8 cellular contexts compared by ENCODE assay signal in the genomic region with DNA sequence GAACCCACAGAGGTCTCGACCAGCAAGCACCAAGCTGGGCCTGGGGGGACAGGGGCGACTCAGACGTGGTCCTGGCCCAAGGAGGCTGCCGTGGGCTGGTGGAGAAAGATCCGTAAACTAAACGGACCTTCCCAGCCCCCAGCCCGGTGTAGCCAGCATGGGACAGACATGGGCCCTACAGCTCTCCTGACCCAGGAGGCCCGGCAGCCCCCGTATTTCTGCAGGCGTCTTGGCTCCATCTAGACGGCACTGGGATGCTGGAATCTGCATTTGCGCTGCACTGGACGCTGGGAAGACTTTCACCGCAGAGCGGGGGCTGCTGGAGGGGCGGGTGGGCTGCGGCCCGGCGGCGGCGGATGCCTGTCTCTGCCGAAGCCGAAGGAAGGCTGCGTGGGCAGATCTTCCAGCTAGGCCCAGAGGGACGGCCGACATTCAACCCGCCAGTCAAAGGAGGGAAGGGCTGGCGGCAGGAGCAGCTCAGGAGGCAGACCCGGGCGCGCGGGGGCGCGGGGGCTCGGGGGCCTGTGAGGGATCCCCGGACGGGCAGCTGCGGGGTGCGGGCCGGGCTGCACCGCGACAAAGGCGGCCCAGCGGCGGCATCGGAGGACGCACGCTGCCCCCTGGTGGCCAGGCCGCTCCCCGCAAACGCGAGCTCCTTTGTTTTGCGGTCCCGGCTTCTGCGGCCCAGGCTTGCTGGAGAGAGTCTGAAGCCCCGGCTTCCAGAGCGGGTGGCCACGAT.
DNase-seq lines count a peak whose midpoint lies in the region; ATAC-seq and TF ChIP-seq lines count a peak whose summit lies in the region.

No MANE protein-coding gene starts in this region.

- peak overlapping the region; percentile 56 for H3K4me3 Mint-ChIP-seq in progenitor cell of endocrine pancreas (ENCODE audit: low read depth)

- H3K4me3 ChIP-seq in AG04449 (ENCODE audit: low read depth, low read length) (peak overlapping the region; percentile 49), HUES64 (ENCODE audit: low read length) (peak overlapping the region; percentile 58), left ventricle myocardium inferior (peak overlapping the region; percentile 66), vagina (peak overlapping the region; percentile 27 to 40)

- peak; percentile 57 for ATAC-seq in GM18907 (IDR thresholded peaks at IDR 0.05; ENCODE audit: unreplicated experiment)
- peak; percentile 95 for ATAC-seq in SK-N-SH treated with all-trans-retinoic acid at 6 μM for 48 hours
- peak; percentile 52 to 86 for ATAC-seq in activated naive CD4-positive, alpha-beta T cell treated with anti-CD3 and anti-CD28 coated beads, Interleukin-2, amount 50 U/mL, for 72 hours

- peaks cover 59% of the 10 kb centered on the region for H3K27me3 Mint-ChIP-seq in progenitor cell of endocrine pancreas

- H3K9me3 Mint-ChIP-seq in activated naive CD4-positive, alpha-beta T cell treated with anti-CD3 and anti-CD28 coated beads, Interleukin-2, amount 50 U/mL, for 72 hours: no peaks in the 10 kb centered on the region
- H3K9me3 Mint-ChIP-seq in progenitor cell of endocrine pancreas (ENCODE audit: low read depth): no peaks in the 10 kb centered on the region

- H3K36me3 Mint-ChIP-seq in activated naive CD4-positive, alpha-beta T cell treated with anti-CD3 and anti-CD28 coated beads, Interleukin-2, amount 50 U/mL, for 72 hours: no peaks in the 10 kb centered on the region
- no peaks in the 10 kb centered on the region for H3K36me3 Mint-ChIP-seq in progenitor cell of endocrine pancreas (ENCODE audit: insufficient read depth)

- 7% methylated on average over 58 of the region's 58 CpGs for WGBS in HUES64

- TF ChIP-seq CTCF in AG04449 (IDR thresholded peaks at IDR 0.05; ENCODE audit: insufficient read depth, low read length, missing control alignments) (peak; percentile 90), left ventricle myocardium inferior (IDR thresholded peaks at IDR 0.05; ENCODE audit: borderline replicate concordance) (peak; percentile 89), progenitor cell of endocrine pancreas (IDR thresholded peaks at IDR 0.05; ENCODE audit: unreplicated experiment) (peak; percentile 96), vagina (IDR thresholded peaks at IDR 0.05) (peak; percentile 43 to 83 (median 58))

- H3K9ac ChIP-seq in HUES64 (ENCODE audit: low read depth, low read length): peak overlapping the region; percentile 79

- no peaks in the 10 kb centered on the region for H3K4me1 ChIP-seq in HUES64 (ENCODE audit: insufficient read depth, low read length)
- H3K4me1 ChIP-seq in left ventricle myocardium inferior: peaks cover 15% of the 10 kb centered on the region
- peaks cover 10% of the 10 kb centered on the region for H3K4me1 ChIP-seq in vagina

- POLR2A ChIA-PET in AG04449 (lab: Yijun Ruan, JAX): interaction anchor here (0.7 to 1.2 kb wide), 2 partner anchors 264 to 266 kb away, joined by 3 read pairs; a partner anchor contains a TSS

- no peak overlapping the region for H3K27ac ChIP-seq in HUES64 (ENCODE audit: low read depth, low read length)
- H3K27ac ChIP-seq in left ventricle myocardium inferior (replicated peaks): no peak overlapping the region
- no peak overlapping the region for H3K27ac ChIP-seq in vagina

- no peak for TF ChIP-seq POLR2A in vagina (IDR thresholded peaks at IDR 0.05)

- no peaks in the 10 kb centered on the region for H3K4me1 Mint-ChIP-seq in progenitor cell of endocrine pancreas (ENCODE audit: low read depth)

- CTCF ChIA-PET in AG04449 (lab: Yijun Ruan, JAX): interaction anchor here (0.6 to 24.0 kb wide), 61 partner anchors 11 to 1605 kb away, joined by 3 to 509 read pairs (median 4); a partner anchor contains a TSS

- DNase-seq in AG04449 (ENCODE audit: low read depth, low spot score) (no peak), left ventricle myocardium inferior (peak; percentile 67), progenitor cell of endocrine pancreas (ENCODE audit: low spot score, unreplicated experiment) (peak; percentile 83), vagina (ENCODE audit: extremely low spot score in 2 of 2) (peak in 1 of 2 donors; percentile 64)
- peak; percentile 57 to 77 for DNase-seq in activated naive CD4-positive, alpha-beta T cell treated with anti-CD3 and anti-CD28 coated beads, Interleukin-2, amount 50 U/mL, for 72 hours (ENCODE audit: low spot score in 2 of 2)

- intact Hi-C loops in left ventricle myocardium inferior (cut with micrococcal nuclease) (loop anchor here (10.0 kb wide), 1 partner anchor 267 kb away; a partner anchor contains a TSS), vagina (cut with DNase I) (loop anchor here (10.0 kb wide), 1 partner anchor 267 kb away; a partner anchor contains a TSS)

- H3K27ac Mint-ChIP-seq in activated naive CD4-positive, alpha-beta T cell treated with anti-CD3 and anti-CD28 coated beads, Interleukin-2, amount 50 U/mL, for 72 hours: no peak overlapping the region
- no peak overlapping the region for H3K27ac Mint-ChIP-seq in progenitor cell of endocrine pancreas

- H3K36me3 ChIP-seq in HUES64 (ENCODE audit: insufficient read depth, low read length): no peaks in the 10 kb centered on the region
- no peaks in the 10 kb centered on the region for H3K36me3 ChIP-seq in left ventricle myocardium inferior
- no peaks in the 10 kb centered on the region for H3K36me3 ChIP-seq in vagina

- H3K27me3 ChIP-seq in HUES64 (ENCODE audit: insufficient read depth, low read length): peaks cover 13% of the 10 kb centered on the region
- H3K27me3 ChIP-seq in left ventricle myocardium inferior (ENCODE audit: low read depth): peaks cover 53% of the 10 kb centered on the region
- no peaks in the 10 kb centered on the region for H3K27me3 ChIP-seq in vagina

- H3K9me3 ChIP-seq in HUES64 (ENCODE audit: insufficient read depth, low read depth, low read length) (no peaks in the 10 kb centered on the region), left ventricle myocardium inferior (replicated peaks) (no peaks in the 10 kb centered on the region), vagina (no peaks in the 10 kb centered on the region)

TF ChIP-seq in SK-N-SH treated with all-trans-retinoic acid at 6 μM for 48 hours, 23 proteins besides CTCF, POLR2A, EP300 and RAD21:
- TF ChIP-seq TOX (CRISPR knock-in tag; IDR thresholded peaks at IDR 0.05; ENCODE audit: borderline replicate concordance) (no peak), ZFP3 (CRISPR knock-in tag; IDR thresholded peaks at IDR 0.05) (0 out of 2 replicates have a peak, but pooled peaks have one; percentile 26), ZNF565 (CRISPR knock-in tag; conservative IDR thresholded peaks at IDR 0.05; ENCODE audit: low read depth) (no peak), ZNF8 (CRISPR knock-in tag; IDR thresholded peaks at IDR 0.05) (no peak), OSR1 (CRISPR knock-in tag; IDR thresholded peaks at IDR 0.05) (no peak), ZNF70 (CRISPR knock-in tag; IDR thresholded peaks at IDR 0.05) (no peak)
